In genomic region chr6:18488526-18489270, GRCh38 we compare ENCODE assay signal across 22 cellular contexts.
A peak's percentile ranks its signal among the peaks of the same experiment; 100 is the strongest.
DNase-seq lines count a peak whose midpoint lies in the region; ATAC-seq and TF ChIP-seq lines count a peak whose summit lies in the region.
"Had no signal": no experiment of that assay in that cellular context is flagged by ENCODE, and none has a peak within 500 bp of the region (broad histone marks: within the 10 kb centered on the region; RNA-seq: fewer than 3 reads in every experiment).

No MANE protein-coding gene starts in this region.

- peak; percentile 26 for DNase-seq in Daoy (ENCODE audit: low read depth)
- peak; percentile 72 for DNase-seq in M059J (ENCODE audit: low read depth)
- peak in 1 of 2 donors; percentile 57 for DNase-seq in breast epithelium (ENCODE audit: low spot score in 2 of 2)
- DNase-seq in kidney tubule cell (ENCODE audit: low spot score) = peak; percentile 74
- no peak for DNase-seq in effector memory CD4-positive, alpha-beta T cell
- DNase-seq in heart right ventricle = no peak
- DNase-seq: activated CD4-positive, alpha-beta memory T cell treated with anti-CD3 and anti-CD28 coated beads, Interleukin-2, amount 10 ng/mL, durations not matched to agents 7 days and 5 days; activated naive CD8-positive, alpha-beta T cell treated with anti-CD3 and anti-CD28 coated beads for 36 hours; activated T-cell treated with anti-CD3 and anti-CD28 coated beads, Interleukin-2, amount 50 U/mL, for 4 hours; caudate nucleus; CD8-positive, alpha-beta memory T cell; gastrocnemius medialis; GF-D8; GOT3; naive B cell; NCI-H345; stimulated activated CD4-positive, alpha-beta T cell treated with anti-CD3 and anti-CD28 coated beads, Interleukin-4, amount 100 ng/mL, for 24 hours had no signal

- intact Hi-C loops in breast epithelium (cut with DNase I; ENCODE audit: low total_unique reads) (no loop called here), heart right ventricle (cut with DNase I) (no loop called here)

- no peak for TF ChIP-seq CTCF in breast epithelium (IDR thresholded peaks at IDR 0.05)
- TF ChIP-seq CTCF in heart right ventricle (IDR thresholded peaks at IDR 0.05) = no peak

- no peak for TF ChIP-seq POLR2A in breast epithelium (IDR thresholded peaks at IDR 0.05)

- H3K27me3 ChIP-seq in breast epithelium (no peaks in the 10 kb centered on the region), heart right ventricle (peaks cover 0 to 2% (median 0%) of the 10 kb centered on the region in 7 donors)
- no peaks in the 10 kb centered on the region for H3K27me3 ChIP-seq in effector memory CD4-positive, alpha-beta T cell (replicated peaks; ENCODE audit: control insufficient read depth, insufficient read depth, low read length, poor library complexity, severe bottlenecking)
- H3K27me3 ChIP-seq: gastrocnemius medialis had no signal

- H3K36me3 ChIP-seq in breast epithelium = no peaks in the 10 kb centered on the region
- H3K36me3 ChIP-seq in effector memory CD4-positive, alpha-beta T cell (ENCODE audit: control insufficient read depth, insufficient read depth, low read length) = no peaks in the 10 kb centered on the region
- H3K36me3 ChIP-seq in heart right ventricle = no peaks in the 10 kb centered on the region
- H3K36me3 ChIP-seq: gastrocnemius medialis had no signal

- H3K4me3 ChIP-seq in breast epithelium (no peak overlapping the region), heart right ventricle (no peak overlapping the region)
- H3K4me3 ChIP-seq in effector memory CD4-positive, alpha-beta T cell (ENCODE audit: insufficient read depth, low read depth, low read length, poor library complexity, severe bottlenecking) = no peak overlapping the region
- H3K4me3 ChIP-seq: gastrocnemius medialis, skin epidermis had no signal

- 81 to 90% methylated on average over 5 of the region's 5 CpGs for WGBS in heart right ventricle, 2 donors

- no peaks in the 10 kb centered on the region for H3K9me3 ChIP-seq in breast epithelium
- H3K9me3 ChIP-seq in effector memory CD4-positive, alpha-beta T cell (ENCODE audit: control insufficient read depth, low read length) = no peaks in the 10 kb centered on the region
- no peaks in the 10 kb centered on the region for H3K9me3 ChIP-seq in heart right ventricle
- H3K9me3 ChIP-seq: gastrocnemius medialis had no signal

- peaks cover 0 to 2% of the 10 kb centered on the region in 2 donors for H3K4me1 ChIP-seq in breast epithelium
- H3K4me1 ChIP-seq in effector memory CD4-positive, alpha-beta T cell (ENCODE audit: control insufficient read depth, insufficient read depth, low read length, poor library complexity, severe bottlenecking) = no peaks in the 10 kb centered on the region
- H3K4me1 ChIP-seq in heart right ventricle = no peaks in the 10 kb centered on the region

- no peak for ATAC-seq in GM21717 (IDR thresholded peaks at IDR 0.05; ENCODE audit: unreplicated experiment)
- ATAC-seq in heart right ventricle = no peak
- no peak for ATAC-seq in HG03439 (IDR thresholded peaks at IDR 0.05; ENCODE audit: unreplicated experiment)
- ATAC-seq: activated T-cell treated with anti-CD3 and anti-CD28 coated beads, Interleukin-2, amount 50 U/mL, for 4 hours; gastrocnemius medialis had no signal

- H3K27ac ChIP-seq in breast epithelium = peak overlapping the region; percentile 45 to 75
- H3K27ac ChIP-seq in effector memory CD4-positive, alpha-beta T cell (ENCODE audit: insufficient read depth, low read length, poor library complexity, severe bottlenecking) = no peak overlapping the region
- H3K27ac ChIP-seq in heart right ventricle = no peak overlapping the region
- H3K27ac ChIP-seq: gastrocnemius medialis, KMS-11, VCaP had no signal

Comparison
In these comparisons a context has a peak if more than half of its experiments do, and no peak if none do; other contexts are left out.
1. DNase-seq: peak in Daoy (single experiment), M059J (single experiment) and kidney tubule cell (single experiment); none in effector memory CD4-positive, alpha-beta T cell (0 of 3) and heart right ventricle (0 of 2).
2. H3K27ac ChIP-seq: peak in breast epithelium (2 of 2); none in effector memory CD4-positive, alpha-beta T cell (single experiment) and heart right ventricle (0 of 10).